ENCODE assay signal across 1 cellular context in genomic region chr1:154410185-154410827, GRCh38.
TF ChIP-seq lines count a peak whose summit lies in the region.

No MANE protein-coding gene starts in this region.

TF ChIP-seq in HepG2, 621 proteins besides CTCF, POLR2A, EP300 and RAD21 (continued from another document):
- TF ChIP-seq, protein P1, sequence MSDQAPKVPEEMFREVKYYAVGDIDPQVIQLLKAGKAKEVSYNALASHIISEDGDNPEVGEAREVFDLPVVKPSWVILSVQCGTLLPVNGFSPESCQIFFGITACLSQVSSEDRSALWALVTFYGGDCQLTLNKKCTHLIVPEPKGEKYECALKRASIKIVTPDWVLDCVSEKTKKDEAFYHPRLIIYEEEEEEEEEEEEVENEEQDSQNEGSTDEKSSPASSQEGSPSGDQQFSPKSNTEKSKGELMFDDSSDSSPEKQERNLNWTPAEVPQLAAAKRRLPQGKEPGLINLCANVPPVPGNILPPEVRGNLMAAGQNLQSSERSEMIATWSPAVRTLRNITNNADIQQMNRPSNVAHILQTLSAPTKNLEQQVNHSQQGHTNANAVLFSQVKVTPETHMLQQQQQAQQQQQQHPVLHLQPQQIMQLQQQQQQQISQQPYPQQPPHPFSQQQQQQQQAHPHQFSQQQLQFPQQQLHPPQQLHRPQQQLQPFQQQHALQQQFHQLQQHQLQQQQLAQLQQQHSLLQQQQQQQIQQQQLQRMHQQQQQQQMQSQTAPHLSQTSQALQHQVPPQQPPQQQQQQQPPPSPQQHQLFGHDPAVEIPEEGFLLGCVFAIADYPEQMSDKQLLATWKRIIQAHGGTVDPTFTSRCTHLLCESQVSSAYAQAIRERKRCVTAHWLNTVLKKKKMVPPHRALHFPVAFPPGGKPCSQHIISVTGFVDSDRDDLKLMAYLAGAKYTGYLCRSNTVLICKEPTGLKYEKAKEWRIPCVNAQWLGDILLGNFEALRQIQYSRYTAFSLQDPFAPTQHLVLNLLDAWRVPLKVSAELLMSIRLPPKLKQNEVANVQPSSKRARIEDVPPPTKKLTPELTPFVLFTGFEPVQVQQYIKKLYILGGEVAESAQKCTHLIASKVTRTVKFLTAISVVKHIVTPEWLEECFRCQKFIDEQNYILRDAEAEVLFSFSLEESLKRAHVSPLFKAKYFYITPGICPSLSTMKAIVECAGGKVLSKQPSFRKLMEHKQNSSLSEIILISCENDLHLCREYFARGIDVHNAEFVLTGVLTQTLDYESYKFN (CRISPR knock-in tag; conservative IDR thresholded peaks at IDR 0.05): peak; percentile 67
- TF ChIP-seq TBX2 (CRISPR knock-in tag; IDR thresholded peaks at IDR 0.05; ENCODE audit: borderline replicate concordance): peak; percentile 25; the same call in 1 of the 2 replicates
- TF ChIP-seq GABPA (IDR thresholded peaks at IDR 0.05; ENCODE audit: low read depth, low read length): no peak
- TF ChIP-seq GABPA (CRISPR knock-in tag; IDR thresholded peaks at IDR 0.05; ENCODE audit: low read depth): peak; percentile 27; the same call in 1 of the 2 replicates
- no peak for TF ChIP-seq SMARCC2 (IDR thresholded peaks at IDR 0.05)
- TF ChIP-seq ZNF331 (CRISPR knock-in tag; IDR thresholded peaks at IDR 0.05): 0 out of 2 replicates have a peak, but pooled peaks have one; percentile 19
